1 cellular context compared by ENCODE assay signal in the genomic region with DNA sequence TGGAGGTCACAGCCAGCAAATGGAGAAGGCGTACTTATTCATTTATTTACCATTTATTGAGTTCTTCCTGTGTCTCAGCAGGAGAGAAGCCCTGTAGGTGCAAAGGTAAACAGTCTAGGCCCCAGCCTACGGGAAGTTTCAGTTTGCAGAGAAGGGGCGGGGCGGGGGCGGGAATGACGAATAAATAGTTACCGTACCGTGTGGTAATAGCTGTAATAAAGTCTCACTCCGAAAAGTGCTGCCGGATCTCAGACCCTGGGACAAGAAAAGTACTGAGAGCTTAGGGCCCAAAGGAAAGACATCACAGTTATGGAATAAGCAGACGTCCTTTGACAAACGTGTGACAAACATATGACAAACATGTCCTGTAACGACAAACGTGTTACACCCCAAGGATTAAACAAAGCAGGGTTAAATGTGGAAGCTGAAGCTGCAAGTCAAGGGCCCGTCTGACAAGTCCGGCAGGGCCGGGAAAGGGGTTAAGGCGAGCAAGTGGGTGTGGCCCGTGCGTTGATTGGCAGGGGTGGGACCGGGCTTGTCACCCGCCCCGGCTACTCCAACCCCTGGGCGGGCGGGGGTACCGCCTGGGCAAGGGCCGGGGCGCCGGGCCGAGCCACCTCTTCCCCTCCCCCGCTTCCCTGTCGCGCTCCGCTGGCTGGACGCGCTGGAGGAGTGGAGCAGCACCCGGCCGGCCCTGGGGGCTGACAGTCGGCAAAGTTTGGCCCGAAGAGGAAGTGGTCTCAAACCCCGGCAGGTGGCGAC.
TF ChIP-seq lines count a peak whose summit lies in the region.

A gene with protein sequence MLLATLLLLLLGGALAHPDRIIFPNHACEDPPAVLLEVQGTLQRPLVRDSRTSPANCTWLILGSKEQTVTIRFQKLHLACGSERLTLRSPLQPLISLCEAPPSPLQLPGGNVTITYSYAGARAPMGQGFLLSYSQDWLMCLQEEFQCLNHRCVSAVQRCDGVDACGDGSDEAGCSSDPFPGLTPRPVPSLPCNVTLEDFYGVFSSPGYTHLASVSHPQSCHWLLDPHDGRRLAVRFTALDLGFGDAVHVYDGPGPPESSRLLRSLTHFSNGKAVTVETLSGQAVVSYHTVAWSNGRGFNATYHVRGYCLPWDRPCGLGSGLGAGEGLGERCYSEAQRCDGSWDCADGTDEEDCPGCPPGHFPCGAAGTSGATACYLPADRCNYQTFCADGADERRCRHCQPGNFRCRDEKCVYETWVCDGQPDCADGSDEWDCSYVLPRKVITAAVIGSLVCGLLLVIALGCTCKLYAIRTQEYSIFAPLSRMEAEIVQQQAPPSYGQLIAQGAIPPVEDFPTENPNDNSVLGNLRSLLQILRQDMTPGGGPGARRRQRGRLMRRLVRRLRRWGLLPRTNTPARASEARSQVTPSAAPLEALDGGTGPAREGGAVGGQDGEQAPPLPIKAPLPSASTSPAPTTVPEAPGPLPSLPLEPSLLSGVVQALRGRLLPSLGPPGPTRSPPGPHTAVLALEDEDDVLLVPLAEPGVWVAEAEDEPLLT (plus strand): TSS at position 541 of the 762 bp plus-strand sequence. CDS start 564 bp downstream, outside the sequence.

TF ChIP-seq in HepG2, 621 proteins besides CTCF, POLR2A, EP300 and RAD21 (continued from another document and continues in another):
- peak; percentile 98 for TF ChIP-seq TAF15 (IDR thresholded peaks at IDR 0.05; ENCODE audit: low read depth, low read length, poor library complexity, severe bottlenecking)
- TF ChIP-seq BHLHE40 (IDR thresholded peaks at IDR 0.05; ENCODE audit: low read length) = peak; percentile 42; the same call in 1 of the 2 replicates
- peak; percentile 80 for TF ChIP-seq POLR2G (IDR thresholded peaks at IDR 0.05; ENCODE audit: low read depth, low read length)
- TF ChIP-seq ZNF121 (CRISPR knock-in tag; IDR thresholded peaks at IDR 0.05) = no peak
- TF ChIP-seq ZNF773 (CRISPR knock-in tag; IDR thresholded peaks at IDR 0.05; ENCODE audit: borderline replicate concordance) = peak; percentile 90; the same call in 1 of the 2 replicates
- TF ChIP-seq, protein P1, sequence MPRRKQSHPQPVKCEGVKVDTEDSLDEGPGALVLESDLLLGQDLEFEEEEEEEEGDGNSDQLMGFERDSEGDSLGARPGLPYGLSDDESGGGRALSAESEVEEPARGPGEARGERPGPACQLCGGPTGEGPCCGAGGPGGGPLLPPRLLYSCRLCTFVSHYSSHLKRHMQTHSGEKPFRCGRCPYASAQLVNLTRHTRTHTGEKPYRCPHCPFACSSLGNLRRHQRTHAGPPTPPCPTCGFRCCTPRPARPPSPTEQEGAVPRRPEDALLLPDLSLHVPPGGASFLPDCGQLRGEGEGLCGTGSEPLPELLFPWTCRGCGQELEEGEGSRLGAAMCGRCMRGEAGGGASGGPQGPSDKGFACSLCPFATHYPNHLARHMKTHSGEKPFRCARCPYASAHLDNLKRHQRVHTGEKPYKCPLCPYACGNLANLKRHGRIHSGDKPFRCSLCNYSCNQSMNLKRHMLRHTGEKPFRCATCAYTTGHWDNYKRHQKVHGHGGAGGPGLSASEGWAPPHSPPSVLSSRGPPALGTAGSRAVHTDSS (CRISPR knock-in tag; conservative IDR thresholded peaks at IDR 0.05) = peak; percentile 80; the same call in 1 of the 2 replicates
- peak; percentile 91 for TF ChIP-seq IKZF4 (CRISPR knock-in tag; IDR thresholded peaks at IDR 0.05; ENCODE audit: borderline replicate concordance, low read depth, not compliant biosample characterization)
- no peak for TF ChIP-seq NBN (conservative IDR thresholded peaks at IDR 0.05)
- TF ChIP-seq MYC (CRISPR knock-in tag; IDR thresholded peaks at IDR 0.05; ENCODE audit: borderline replicate concordance) = peak; percentile 83; the same call in 1 of the 2 replicates
- peak; percentile 91; the same call in 1 of the 2 replicates for TF ChIP-seq MIER3 (CRISPR knock-in tag; IDR thresholded peaks at IDR 0.05; ENCODE audit: borderline replicate concordance)
- TF ChIP-seq, protein P2, sequence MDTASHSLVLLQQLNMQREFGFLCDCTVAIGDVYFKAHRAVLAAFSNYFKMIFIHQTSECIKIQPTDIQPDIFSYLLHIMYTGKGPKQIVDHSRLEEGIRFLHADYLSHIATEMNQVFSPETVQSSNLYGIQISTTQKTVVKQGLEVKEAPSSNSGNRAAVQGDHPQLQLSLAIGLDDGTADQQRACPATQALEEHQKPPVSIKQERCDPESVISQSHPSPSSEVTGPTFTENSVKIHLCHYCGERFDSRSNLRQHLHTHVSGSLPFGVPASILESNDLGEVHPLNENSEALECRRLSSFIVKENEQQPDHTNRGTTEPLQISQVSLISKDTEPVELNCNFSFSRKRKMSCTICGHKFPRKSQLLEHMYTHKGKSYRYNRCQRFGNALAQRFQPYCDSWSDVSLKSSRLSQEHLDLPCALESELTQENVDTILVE (CRISPR knock-in tag; IDR thresholded peaks at IDR 0.05) = peak; percentile 66; the same call in 1 of the 2 replicates
- peak; percentile 92 for TF ChIP-seq ZNF761 (CRISPR knock-in tag; conservative IDR thresholded peaks at IDR 0.05)
- TF ChIP-seq HMG20B (CRISPR knock-in tag; conservative IDR thresholded peaks at IDR 0.05) = peak; percentile 61
- TF ChIP-seq, protein P3, sequence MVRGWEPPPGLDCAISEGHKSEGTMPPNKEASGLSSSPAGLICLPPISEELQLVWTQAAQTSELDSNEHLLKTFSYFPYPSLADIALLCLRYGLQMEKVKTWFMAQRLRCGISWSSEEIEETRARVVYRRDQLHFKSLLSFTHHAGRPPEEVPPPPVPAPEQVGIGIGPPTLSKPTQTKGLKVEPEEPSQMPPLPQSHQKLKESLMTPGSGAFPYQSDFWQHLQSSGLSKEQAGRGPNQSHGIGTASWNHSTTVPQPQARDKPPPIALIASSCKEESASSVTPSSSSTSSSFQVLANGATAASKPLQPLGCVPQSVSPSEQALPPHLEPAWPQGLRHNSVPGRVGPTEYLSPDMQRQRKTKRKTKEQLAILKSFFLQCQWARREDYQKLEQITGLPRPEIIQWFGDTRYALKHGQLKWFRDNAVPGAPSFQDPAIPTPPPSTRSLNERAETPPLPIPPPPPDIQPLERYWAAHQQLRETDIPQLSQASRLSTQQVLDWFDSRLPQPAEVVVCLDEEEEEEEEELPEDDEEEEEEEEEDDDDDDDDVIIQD (CRISPR knock-in tag; IDR thresholded peaks at IDR 0.05; ENCODE audit: low read depth) = peak; percentile 77
- peak; percentile 87 for TF ChIP-seq POGZ (CRISPR knock-in tag; IDR thresholded peaks at IDR 0.05)
- TF ChIP-seq, protein P4, sequence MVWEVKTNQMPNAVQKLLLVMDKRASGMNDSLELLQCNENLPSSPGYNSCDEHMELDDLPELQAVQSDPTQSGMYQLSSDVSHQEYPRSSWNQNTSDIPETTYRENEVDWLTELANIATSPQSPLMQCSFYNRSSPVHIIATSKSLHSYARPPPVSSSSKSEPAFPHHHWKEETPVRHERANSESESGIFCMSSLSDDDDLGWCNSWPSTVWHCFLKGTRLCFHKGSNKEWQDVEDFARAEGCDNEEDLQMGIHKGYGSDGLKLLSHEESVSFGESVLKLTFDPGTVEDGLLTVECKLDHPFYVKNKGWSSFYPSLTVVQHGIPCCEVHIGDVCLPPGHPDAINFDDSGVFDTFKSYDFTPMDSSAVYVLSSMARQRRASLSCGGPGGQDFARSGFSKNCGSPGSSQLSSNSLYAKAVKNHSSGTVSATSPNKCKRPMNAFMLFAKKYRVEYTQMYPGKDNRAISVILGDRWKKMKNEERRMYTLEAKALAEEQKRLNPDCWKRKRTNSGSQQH (CRISPR knock-in tag; IDR thresholded peaks at IDR 0.05; ENCODE audit: low read depth) = 0 out of 2 replicates have a peak, but pooled peaks have one; percentile 60
- no peak for TF ChIP-seq RBM22 (optimal IDR thresholded peaks at IDR 0.05; ENCODE audit: low read length)
- TF ChIP-seq MAFF (IDR thresholded peaks at IDR 0.05; ENCODE audit: low read depth, low read length) = no peak
- peak; percentile 54; the same call in 1 of the 2 replicates for TF ChIP-seq KLF15 (CRISPR knock-in tag; IDR thresholded peaks at IDR 0.05; ENCODE audit: borderline replicate concordance)
- TF ChIP-seq PITX1 (CRISPR knock-in tag; IDR thresholded peaks at IDR 0.05) = peak; percentile 93
- peak; percentile 66; the same call in 1 of the 2 replicates for TF ChIP-seq DMAP1 (CRISPR knock-in tag; IDR thresholded peaks at IDR 0.05)
- no peak for TF ChIP-seq TRIM24 (CRISPR knock-in tag; IDR thresholded peaks at IDR 0.05)
- peak; percentile 96 for TF ChIP-seq NRL (CRISPR knock-in tag; IDR thresholded peaks at IDR 0.05; ENCODE audit: borderline replicate concordance)
- TF ChIP-seq ZNF747 (CRISPR knock-in tag; IDR thresholded peaks at IDR 0.05; ENCODE audit: borderline replicate concordance) = peak; percentile 84
- TF ChIP-seq ZNF446 (CRISPR knock-in tag; IDR thresholded peaks at IDR 0.05) = peak; percentile 96
- 0 out of 2 replicates have a peak, but pooled peaks have one; percentile 11 for TF ChIP-seq RELA (CRISPR knock-in tag; IDR thresholded peaks at IDR 0.05)
- TF ChIP-seq, protein P5, sequence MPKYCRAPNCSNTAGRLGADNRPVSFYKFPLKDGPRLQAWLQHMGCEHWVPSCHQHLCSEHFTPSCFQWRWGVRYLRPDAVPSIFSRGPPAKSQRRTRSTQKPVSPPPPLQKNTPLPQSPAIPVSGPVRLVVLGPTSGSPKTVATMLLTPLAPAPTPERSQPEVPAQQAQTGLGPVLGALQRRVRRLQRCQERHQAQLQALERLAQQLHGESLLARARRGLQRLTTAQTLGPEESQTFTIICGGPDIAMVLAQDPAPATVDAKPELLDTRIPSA (CRISPR knock-in tag; IDR thresholded peaks at IDR 0.05; ENCODE audit: borderline replicate concordance) = peak; percentile 96
- 0 out of 2 replicates have a peak, but pooled peaks have one; percentile 40 for TF ChIP-seq FOXA1 (IDR thresholded peaks at IDR 0.05)
- TF ChIP-seq FOXA1 (CRISPR knock-in tag; IDR thresholded peaks at IDR 0.05) = peak; percentile 94
- TF ChIP-seq ZNF782 (CRISPR knock-in tag; IDR thresholded peaks at IDR 0.05; ENCODE audit: borderline replicate concordance) = peak; percentile 89
- no peak; the same call in 1 of the 2 replicates for TF ChIP-seq EED (CRISPR knock-in tag; IDR thresholded peaks at IDR 0.05)
- TF ChIP-seq SOX13 (IDR thresholded peaks at IDR 0.05) = no peak; the same call in 1 of the 2 replicates
- peak in 1 of 2 experiments; percentile 74; a peak in 2 of 4 replicates for TF ChIP-seq SOX13 (CRISPR knock-in tag; conservative IDR thresholded peaks at IDR 0.05 in 1 of 2, IDR thresholded peaks at IDR 0.05 in 1 of 2)
- TF ChIP-seq ZNF547 (CRISPR knock-in tag; IDR thresholded peaks at IDR 0.05) = peak; percentile 98
- peak; percentile 93 for TF ChIP-seq ZNF230 (CRISPR knock-in tag; IDR thresholded peaks at IDR 0.05)
- peak; percentile 54 for TF ChIP-seq MED13 (CRISPR knock-in tag; IDR thresholded peaks at IDR 0.05)
- peak; percentile 79; the same call in 1 of the 2 replicates for TF ChIP-seq NCOR1 (IDR thresholded peaks at IDR 0.05; ENCODE audit: borderline replicate concordance, low read length)
- no peak for TF ChIP-seq RBAK (CRISPR knock-in tag; IDR thresholded peaks at IDR 0.05)
- TF ChIP-seq, protein P6, sequence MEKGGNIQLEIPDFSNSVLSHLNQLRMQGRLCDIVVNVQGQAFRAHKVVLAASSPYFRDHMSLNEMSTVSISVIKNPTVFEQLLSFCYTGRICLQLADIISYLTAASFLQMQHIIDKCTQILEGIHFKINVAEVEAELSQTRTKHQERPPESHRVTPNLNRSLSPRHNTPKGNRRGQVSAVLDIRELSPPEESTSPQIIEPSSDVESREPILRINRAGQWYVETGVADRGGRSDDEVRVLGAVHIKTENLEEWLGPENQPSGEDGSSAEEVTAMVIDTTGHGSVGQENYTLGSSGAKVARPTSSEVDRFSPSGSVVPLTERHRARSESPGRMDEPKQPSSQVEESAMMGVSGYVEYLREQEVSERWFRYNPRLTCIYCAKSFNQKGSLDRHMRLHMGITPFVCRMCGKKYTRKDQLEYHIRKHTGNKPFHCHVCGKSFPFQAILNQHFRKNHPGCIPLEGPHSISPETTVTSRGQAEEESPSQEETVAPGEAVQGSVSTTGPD (CRISPR knock-in tag; IDR thresholded peaks at IDR 0.05) = peak; percentile 77
- TF ChIP-seq RBFOX2 (IDR thresholded peaks at IDR 0.05; ENCODE audit: low read depth, low read length) = peak; percentile 94
- TF ChIP-seq, protein P7, sequence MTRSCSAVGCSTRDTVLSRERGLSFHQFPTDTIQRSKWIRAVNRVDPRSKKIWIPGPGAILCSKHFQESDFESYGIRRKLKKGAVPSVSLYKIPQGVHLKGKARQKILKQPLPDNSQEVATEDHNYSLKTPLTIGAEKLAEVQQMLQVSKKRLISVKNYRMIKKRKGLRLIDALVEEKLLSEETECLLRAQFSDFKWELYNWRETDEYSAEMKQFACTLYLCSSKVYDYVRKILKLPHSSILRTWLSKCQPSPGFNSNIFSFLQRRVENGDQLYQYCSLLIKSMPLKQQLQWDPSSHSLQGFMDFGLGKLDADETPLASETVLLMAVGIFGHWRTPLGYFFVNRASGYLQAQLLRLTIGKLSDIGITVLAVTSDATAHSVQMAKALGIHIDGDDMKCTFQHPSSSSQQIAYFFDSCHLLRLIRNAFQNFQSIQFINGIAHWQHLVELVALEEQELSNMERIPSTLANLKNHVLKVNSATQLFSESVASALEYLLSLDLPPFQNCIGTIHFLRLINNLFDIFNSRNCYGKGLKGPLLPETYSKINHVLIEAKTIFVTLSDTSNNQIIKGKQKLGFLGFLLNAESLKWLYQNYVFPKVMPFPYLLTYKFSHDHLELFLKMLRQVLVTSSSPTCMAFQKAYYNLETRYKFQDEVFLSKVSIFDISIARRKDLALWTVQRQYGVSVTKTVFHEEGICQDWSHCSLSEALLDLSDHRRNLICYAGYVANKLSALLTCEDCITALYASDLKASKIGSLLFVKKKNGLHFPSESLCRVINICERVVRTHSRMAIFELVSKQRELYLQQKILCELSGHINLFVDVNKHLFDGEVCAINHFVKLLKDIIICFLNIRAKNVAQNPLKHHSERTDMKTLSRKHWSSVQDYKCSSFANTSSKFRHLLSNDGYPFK (CRISPR knock-in tag; IDR thresholded peaks at IDR 0.05; ENCODE audit: borderline replicate concordance) = peak; percentile 85
- peak; percentile 97 for TF ChIP-seq NFKB2 (CRISPR knock-in tag; IDR thresholded peaks at IDR 0.05; ENCODE audit: borderline replicate concordance)
- TF ChIP-seq MTA3 (CRISPR knock-in tag; IDR thresholded peaks at IDR 0.05) = peak; percentile 81; the same call in 1 of the 2 replicates
- peak; percentile 96 for TF ChIP-seq ZNF354B (CRISPR knock-in tag; IDR thresholded peaks at IDR 0.05)
- peak; percentile 97 for TF ChIP-seq TBX2 (CRISPR knock-in tag; IDR thresholded peaks at IDR 0.05; ENCODE audit: borderline replicate concordance)
- 0 out of 2 replicates have a peak, but pooled peaks have one; percentile 8 for TF ChIP-seq CBFB (CRISPR knock-in tag; IDR thresholded peaks at IDR 0.05)
- TF ChIP-seq CBX5 (CRISPR knock-in tag; IDR thresholded peaks at IDR 0.05; ENCODE audit: borderline replicate concordance) = peak; percentile 63; the same call in 1 of the 2 replicates
- TF ChIP-seq TMF1 (CRISPR knock-in tag; IDR thresholded peaks at IDR 0.05; ENCODE audit: low read depth) = peak; percentile 93; the same call in 1 of the 2 replicates
- TF ChIP-seq, protein P8, sequence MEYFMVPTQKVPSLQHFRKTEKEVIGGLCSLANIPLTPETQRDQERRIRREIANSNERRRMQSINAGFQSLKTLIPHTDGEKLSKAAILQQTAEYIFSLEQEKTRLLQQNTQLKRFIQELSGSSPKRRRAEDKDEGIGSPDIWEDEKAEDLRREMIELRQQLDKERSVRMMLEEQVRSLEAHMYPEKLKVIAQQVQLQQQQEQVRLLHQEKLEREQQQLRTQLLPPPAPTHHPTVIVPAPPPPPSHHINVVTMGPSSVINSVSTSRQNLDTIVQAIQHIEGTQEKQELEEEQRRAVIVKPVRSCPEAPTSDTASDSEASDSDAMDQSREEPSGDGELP (IDR thresholded peaks at IDR 0.05; ENCODE audit: borderline replicate concordance, low read depth) = peak; percentile 54; the same call in 1 of the 2 replicates
- peak; percentile 72; the same call in 1 of the 2 replicates for TF ChIP-seq ZNF460 (CRISPR knock-in tag; IDR thresholded peaks at IDR 0.05; ENCODE audit: borderline replicate concordance)
